Comparison of ENCODE assay signal across 1 cellular context in genomic region chr4:6233943-6234342, GRCh38.
TF ChIP-seq lines count a peak whose summit lies in the region.

No MANE protein-coding gene starts in this region.

TF ChIP-seq in IMR-90, 13 proteins besides CTCF, POLR2A, EP300 and RAD21 (continued from another document):
- TF ChIP-seq CEBPB (IDR thresholded peaks at IDR 0.05; ENCODE audit: low read depth, low read length) (no peak), ELK1 (IDR thresholded peaks at IDR 0.05; ENCODE audit: borderline replicate concordance, low read depth, low read length) (no peak), SMC3 (IDR thresholded peaks at IDR 0.05; ENCODE audit: low read depth, low read length) (no peak), BHLHE40 (IDR thresholded peaks at IDR 0.05; ENCODE audit: low read depth, low read length) (no peak), FOS (IDR thresholded peaks at IDR 0.05; ENCODE audit: low read depth, low read length) (no peak), CHD1 (IDR thresholded peaks at IDR 0.05; ENCODE audit: low read depth, low read length) (no peak), RFX5 (IDR thresholded peaks at IDR 0.05; ENCODE audit: low read depth, low read length) (no peak), RCOR1 (IDR thresholded peaks at IDR 0.05; ENCODE audit: insufficient replicate concordance, low read length) (no peak), NFE2L2 (IDR thresholded peaks at IDR 0.05; ENCODE audit: low read depth, low read length) (no peak), MXI1 (IDR thresholded peaks at IDR 0.05; ENCODE audit: borderline replicate concordance, low read depth, low read length) (no peak), MAFK (IDR thresholded peaks at IDR 0.05; ENCODE audit: low read depth, low read length) (no peak)
- TF ChIP-seq, protein P1, sequence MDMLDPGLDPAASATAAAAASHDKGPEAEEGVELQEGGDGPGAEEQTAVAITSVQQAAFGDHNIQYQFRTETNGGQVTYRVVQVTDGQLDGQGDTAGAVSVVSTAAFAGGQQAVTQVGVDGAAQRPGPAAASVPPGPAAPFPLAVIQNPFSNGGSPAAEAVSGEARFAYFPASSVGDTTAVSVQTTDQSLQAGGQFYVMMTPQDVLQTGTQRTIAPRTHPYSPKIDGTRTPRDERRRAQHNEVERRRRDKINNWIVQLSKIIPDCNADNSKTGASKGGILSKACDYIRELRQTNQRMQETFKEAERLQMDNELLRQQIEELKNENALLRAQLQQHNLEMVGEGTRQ (IDR thresholded peaks at IDR 0.05; ENCODE audit: low read depth, low read length), result no peak
